ENCODE assay signal across 23 cellular contexts in the genomic region with DNA sequence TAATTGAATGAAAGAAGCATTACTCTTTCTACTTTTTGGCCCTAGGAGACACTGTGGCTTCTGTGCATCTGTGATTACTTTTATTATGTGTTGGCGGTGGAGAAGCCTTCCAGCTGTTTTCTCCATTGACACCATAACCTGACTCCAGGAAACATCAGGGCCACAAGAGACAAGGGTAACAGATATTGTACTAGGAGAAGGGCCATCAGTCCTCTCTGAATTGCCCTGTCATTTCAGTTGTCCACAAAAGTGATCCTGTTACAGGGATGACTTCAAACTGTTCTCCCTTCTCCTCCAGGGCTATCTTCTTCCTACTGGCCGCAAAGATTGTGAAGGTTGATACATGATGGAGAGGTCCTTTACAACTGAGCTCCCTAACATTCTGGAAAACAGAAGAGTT. TPM values are rescaled to one million over a fixed set of nuclear protein-coding genes. Genes with fewer than 3 reads are reported as not detected.
"Had no signal": no experiment of that assay in that cellular context is flagged by ENCODE, and none has a peak within 500 bp of the region (broad histone marks: within the 10 kb centered on the region; RNA-seq: fewer than 3 reads in every experiment).

No MANE protein-coding gene starts in this region.

- H3K4me1 ChIP-seq: colonic mucosa, heart left ventricle, right atrium auricular region had no signal

- H3K27ac ChIP-seq: colonic mucosa, heart left ventricle, right atrium auricular region, transverse colon, VCaP had no signal

- H3K9me3 Mint-ChIP-seq: activated naive CD4-positive, alpha-beta T cell treated with anti-CD3 and anti-CD28 coated beads, Interleukin-2, amount 10 ng/mL, durations not matched to agents 7 days and 5 days; activated T-helper 2 cell treated with anti-CD3 and anti-CD28 coated beads, Interferon-gamma antibody, Interleukin-2, Interleukin-4, amounts not matched to agents 10 μg/mL and 5 μg/mL and 100 μg/mL, durations not matched to agents 14 hours and 24 hours and 36 hours; natural killer cell had no signal

- ATAC-seq: heart left ventricle, left colon, natural killer cell had no signal

- H3K9me3 ChIP-seq: colonic mucosa, heart left ventricle, right atrium auricular region, transverse colon had no signal

- DNase-seq: activated CD4-positive, alpha-beta T cell treated with anti-CD3 and anti-CD28 coated beads for 1 hour; activated CD4-positive, alpha-beta T cell treated with anti-CD3 and anti-CD28 coated beads, Interleukin-2, amount 50 U/mL, for 48 hours; activated naive CD4-positive, alpha-beta T cell treated with anti-CD3 and anti-CD28 coated beads, Interleukin-2, amount 10 ng/mL, durations not matched to agents 7 days and 5 days; central memory CD4-positive, alpha-beta T cell; colonic mucosa; heart left ventricle; left colon; natural killer cell; posterior cingulate gyrus; small intestine; stimulated activated CD4-positive, alpha-beta T cell treated with anti-CD3 and anti-CD28 coated beads, Interleukin-4, amount 100 ng/mL, for 4 hours; stimulated activated CD8-positive, alpha-beta memory T cell treated with anti-CD3 and anti-CD28 coated beads, Interleukin-4, amount 100 ng/mL, for 48 hours; stimulated activated naive CD4-positive, alpha-beta T cell treated with Interleukin-2 at 50 U/mL for 16 hours; substantia nigra; transverse colon had no signal

- H3K4me3 Mint-ChIP-seq: activated naive CD4-positive, alpha-beta T cell treated with anti-CD3 and anti-CD28 coated beads, Interleukin-2, amount 10 ng/mL, durations not matched to agents 7 days and 5 days; natural killer cell had no signal

- H3K27me3 ChIP-seq: colonic mucosa, right atrium auricular region had no signal

- H3K36me3 Mint-ChIP-seq: activated naive CD4-positive, alpha-beta T cell treated with anti-CD3 and anti-CD28 coated beads, Interleukin-2, amount 10 ng/mL, durations not matched to agents 7 days and 5 days; natural killer cell had no signal

- H3K36me3 ChIP-seq: colonic mucosa, heart left ventricle, right atrium auricular region, transverse colon had no signal

- H3K4me3 ChIP-seq: colonic mucosa, heart left ventricle, right atrium auricular region, transverse colon had no signal

- H3K4me1 Mint-ChIP-seq: activated naive CD4-positive, alpha-beta T cell treated with anti-CD3 and anti-CD28 coated beads, Interleukin-2, amount 10 ng/mL, durations not matched to agents 7 days and 5 days; natural killer cell had no signal

- H3K27ac Mint-ChIP-seq: activated naive CD4-positive, alpha-beta T cell treated with anti-CD3 and anti-CD28 coated beads, Interleukin-2, amount 10 ng/mL, durations not matched to agents 7 days and 5 days; activated T-helper 2 cell treated with anti-CD3 and anti-CD28 coated beads, Interferon-gamma antibody, Interleukin-2, Interleukin-4, amounts not matched to agents 10 μg/mL and 5 μg/mL and 100 μg/mL, durations not matched to agents 14 hours and 24 hours and 36 hours; natural killer cell had no signal

RNA-seq across cellular contexts. Expression of a gene that starts 14.6 kb away (rescaled TPM):
- total RNA-seq: activated T-helper 2 cell treated with anti-CD3 and anti-CD28 coated beads, Interferon-gamma antibody, Interleukin-2, Interleukin-4, amounts not matched to agents 10 μg/mL and 5 μg/mL and 100 μg/mL, durations not matched to agents 14 hours and 24 hours and 36 hours; colonic mucosa; esophagus mucosa; heart left ventricle; left colon; lung microvascular endothelial cell; mucosa of gallbladder; natural killer cell; right atrium auricular region; T-helper 1 cell treated with Interleukin-12 subunit alpha and Interleukin-12 subunit beta and Interleukin-4 antibody, amounts not matched to agents 30 ng/mL and 1 ng/mL, for 36 hours; transverse colon had no signal
- polyA plus RNA-seq: heart left ventricle had no signal

RNA-seq across cellular contexts. Expression of a gene that starts 14.7 kb away (rescaled TPM):
- total RNA-seq: activated T-helper 2 cell treated with anti-CD3 and anti-CD28 coated beads, Interferon-gamma antibody, Interleukin-2, Interleukin-4, amounts not matched to agents 10 μg/mL and 5 μg/mL and 100 μg/mL, durations not matched to agents 14 hours and 24 hours and 36 hours; right atrium auricular region; T-helper 1 cell treated with Interleukin-12 subunit alpha and Interleukin-12 subunit beta and Interleukin-4 antibody, amounts not matched to agents 30 ng/mL and 1 ng/mL, for 36 hours had no signal
- polyA plus RNA-seq: heart left ventricle had no signal

RNA-seq across cellular contexts. Expression of a gene that starts 32.0 kb away (rescaled TPM):
- total RNA-seq: activated T-helper 2 cell treated with anti-CD3 and anti-CD28 coated beads, Interferon-gamma antibody, Interleukin-2, Interleukin-4, amounts not matched to agents 10 μg/mL and 5 μg/mL and 100 μg/mL, durations not matched to agents 14 hours and 24 hours and 36 hours; esophagus mucosa; heart left ventricle; lung microvascular endothelial cell; mucosa of gallbladder; natural killer cell; right atrium auricular region; T-helper 1 cell treated with Interleukin-12 subunit alpha and Interleukin-12 subunit beta and Interleukin-4 antibody, amounts not matched to agents 30 ng/mL and 1 ng/mL, for 36 hours had no signal
- polyA plus RNA-seq: heart left ventricle had no signal

RNA-seq across cellular contexts. Expression of a gene that starts 41.8 kb away (rescaled TPM):
- total RNA-seq: activated T-helper 2 cell treated with anti-CD3 and anti-CD28 coated beads, Interferon-gamma antibody, Interleukin-2, Interleukin-4, amounts not matched to agents 10 μg/mL and 5 μg/mL and 100 μg/mL, durations not matched to agents 14 hours and 24 hours and 36 hours; colonic mucosa; esophagus mucosa; heart left ventricle; left colon; lung microvascular endothelial cell; mucosa of gallbladder; natural killer cell; right atrium auricular region; T-helper 1 cell treated with Interleukin-12 subunit alpha and Interleukin-12 subunit beta and Interleukin-4 antibody, amounts not matched to agents 30 ng/mL and 1 ng/mL, for 36 hours; transverse colon had no signal
- polyA plus RNA-seq: adipose tissue, heart left ventricle, small intestine had no signal

RNA-seq across cellular contexts. Expression of a gene that starts 47.5 kb away (rescaled TPM):
- total RNA-seq: activated T-helper 2 cell treated with anti-CD3 and anti-CD28 coated beads, Interferon-gamma antibody, Interleukin-2, Interleukin-4, amounts not matched to agents 10 μg/mL and 5 μg/mL and 100 μg/mL, durations not matched to agents 14 hours and 24 hours and 36 hours; colonic mucosa; esophagus mucosa; heart left ventricle; left colon; lung microvascular endothelial cell; mucosa of gallbladder; natural killer cell; right atrium auricular region; T-helper 1 cell treated with Interleukin-12 subunit alpha and Interleukin-12 subunit beta and Interleukin-4 antibody, amounts not matched to agents 30 ng/mL and 1 ng/mL, for 36 hours; transverse colon had no signal
- polyA plus RNA-seq: adipose tissue, heart left ventricle, small intestine had no signal
